ENCODE assay signal across 12 cellular contexts in the genomic region with DNA sequence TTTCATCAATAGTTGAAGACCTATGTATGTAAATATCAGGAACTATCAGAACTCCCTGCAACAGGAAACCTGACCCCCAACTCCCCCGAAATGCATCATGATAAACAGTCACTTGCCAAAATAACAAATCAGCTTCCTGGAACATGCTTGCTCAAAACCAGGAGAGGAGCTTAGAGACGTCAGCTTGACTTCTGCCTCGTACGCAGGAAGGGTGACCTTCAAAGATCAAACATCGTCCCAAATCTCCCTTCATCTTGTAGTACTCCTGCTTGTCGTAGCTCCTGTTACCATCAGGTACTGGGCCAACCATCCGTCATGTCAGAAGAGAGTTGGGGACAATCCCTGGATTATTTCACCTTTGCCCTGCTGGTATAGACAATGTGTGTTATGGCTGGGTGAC.
A peak's percentile ranks its signal among the peaks of the same experiment; 100 is the strongest.
DNase-seq lines count a peak whose midpoint lies in the region; ATAC-seq, FAIRE-seq and TF ChIP-seq lines count a peak whose summit lies in the region.
"Had no signal": no experiment of that assay in that cellular context is flagged by ENCODE, and none has a peak within 500 bp of the region (broad histone marks: within the 10 kb centered on the region; RNA-seq: fewer than 3 reads in every experiment).

No MANE protein-coding gene starts in this region.

- DNase-seq in GM19239 (ENCODE audit: insufficient read length, low spot score) (no peak), nephron progenitor cell (no peak), GOT3 (lab: John Stamatoyannopoulos, UW) (no peak), NCI-H1930 (lab: John Stamatoyannopoulos, UW) (no peak), islet precursor cell (no peak)
- DNase-seq: dermis blood vessel endothelial cell, foreskin melanocyte, KBM-7 had no signal

- TF ChIP-seq CTCF in C4-2B (conservative IDR thresholded peaks at IDR 0.05) (no peak), nephron progenitor cell (IDR thresholded peaks at IDR 0.05) (no peak)

- ATAC-seq in GM19467 (IDR thresholded peaks at IDR 0.05; ENCODE audit: unreplicated experiment) = no peak
- ATAC-seq: WTC11 had no signal

- H3K27me3 ChIP-seq in duodenal mucosa (ENCODE audit: control insufficient read depth in 1 of 2, insufficient read depth in 2 of 2, low read length in 2 of 2) = no peaks in the 10 kb centered on the region

- peak overlapping the region; percentile 91 for H3K27ac Mint-ChIP-seq in nephron progenitor cell

- peak overlapping the region; percentile 51 for H3K4me3 Mint-ChIP-seq in nephron progenitor cell
- H3K4me3 Mint-ChIP-seq: WTC11 had no signal

- H3K9me3 Mint-ChIP-seq in nephron progenitor cell = peaks cover 7% of the 10 kb centered on the region

- peak overlapping the region; percentile 52 for H3K27ac ChIP-seq in C4-2B
- peak overlapping the region; percentile 86 for H3K27ac ChIP-seq in duodenal mucosa (ENCODE audit: low read depth, low read length)

- H3K9me3 ChIP-seq in duodenal mucosa (ENCODE audit: control insufficient read depth in 1 of 2, low read length in 2 of 2) = no peaks in the 10 kb centered on the region

- H3K9ac ChIP-seq in duodenal mucosa (ENCODE audit: low read depth in 1 of 2, low read length in 2 of 2) = no peak overlapping the region

- FAIRE-seq in GM19239 (lab: Jason Lieb, UNC) = peak; percentile 52

- no peaks in the 10 kb centered on the region for H3K36me3 Mint-ChIP-seq in nephron progenitor cell (ENCODE audit: low read depth)
- H3K36me3 Mint-ChIP-seq: WTC11 had no signal

- peaks cover 5% of the 10 kb centered on the region for H3K27me3 Mint-ChIP-seq in nephron progenitor cell (ENCODE audit: low read depth, poor library complexity)

- no peaks in the 10 kb centered on the region for H3K36me3 ChIP-seq in duodenal mucosa (ENCODE audit: control insufficient read depth in 1 of 2, insufficient read depth in 2 of 2, low read length in 2 of 2)

- peaks cover 40 to 48% of the 10 kb centered on the region in 2 donors for H3K4me1 ChIP-seq in duodenal mucosa (ENCODE audit: control insufficient read depth in 1 of 2, insufficient read depth in 2 of 2, low read length in 2 of 2)

- peak overlapping the region in 1 of 2 donors; percentile 50 for H3K4me3 ChIP-seq in duodenal mucosa (ENCODE audit: low read depth in 1 of 2, low read length in 2 of 2)

- H3K4me1 Mint-ChIP-seq in nephron progenitor cell = peaks cover 59% of the 10 kb centered on the region
